In the genomic region with DNA sequence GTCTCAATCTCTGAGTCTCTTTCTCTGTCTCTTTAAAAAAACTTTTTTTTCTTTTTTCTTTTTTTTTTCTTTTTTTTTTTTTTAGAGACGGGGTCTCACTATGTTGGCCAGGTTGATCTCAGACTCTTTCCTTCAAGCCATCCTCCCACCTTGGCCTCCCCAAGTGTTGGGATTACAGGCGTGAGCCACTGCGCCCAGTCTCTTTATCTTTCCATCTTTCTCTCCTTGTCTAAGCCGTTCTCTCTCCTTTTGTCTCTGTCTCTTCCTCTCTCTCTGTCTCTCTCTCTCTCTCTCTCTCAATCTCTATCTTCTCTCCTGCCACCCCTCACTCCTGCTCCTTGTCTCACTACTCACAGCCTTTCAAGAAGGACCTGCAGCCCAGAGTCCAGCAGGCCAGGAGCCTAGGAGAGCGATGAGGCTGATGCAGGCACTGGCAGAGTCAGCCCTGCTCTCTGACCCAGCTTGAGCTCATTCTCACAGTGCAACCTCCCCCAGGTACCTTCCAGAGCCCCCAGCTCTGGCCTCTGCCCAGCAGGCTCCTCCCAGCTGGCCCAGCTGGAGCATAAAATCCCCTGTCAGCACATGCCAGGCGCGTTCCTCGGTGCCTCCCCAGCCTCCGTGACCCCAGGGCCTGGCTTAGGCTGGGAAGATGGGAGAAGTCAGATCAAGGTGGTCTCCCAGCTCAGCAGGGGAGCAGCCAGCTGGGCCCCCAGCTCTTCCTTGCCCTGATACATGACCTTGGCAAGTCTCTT, we compare ENCODE assay signal across 22 cellular contexts. TPM values are rescaled to one million over a fixed set of nuclear protein-coding genes. Genes with fewer than 3 reads are reported as not detected.
A peak's percentile ranks its signal among the peaks of the same experiment; 100 is the strongest.
DNase-seq lines count a peak whose midpoint lies in the region; ATAC-seq, FAIRE-seq and TF ChIP-seq lines count a peak whose summit lies in the region.
"Had no signal": no experiment of that assay in that cellular context is flagged by ENCODE, and none has a peak within 500 bp of the region (broad histone marks: within the 10 kb centered on the region; RNA-seq: fewer than 3 reads in every experiment).

A gene with protein sequence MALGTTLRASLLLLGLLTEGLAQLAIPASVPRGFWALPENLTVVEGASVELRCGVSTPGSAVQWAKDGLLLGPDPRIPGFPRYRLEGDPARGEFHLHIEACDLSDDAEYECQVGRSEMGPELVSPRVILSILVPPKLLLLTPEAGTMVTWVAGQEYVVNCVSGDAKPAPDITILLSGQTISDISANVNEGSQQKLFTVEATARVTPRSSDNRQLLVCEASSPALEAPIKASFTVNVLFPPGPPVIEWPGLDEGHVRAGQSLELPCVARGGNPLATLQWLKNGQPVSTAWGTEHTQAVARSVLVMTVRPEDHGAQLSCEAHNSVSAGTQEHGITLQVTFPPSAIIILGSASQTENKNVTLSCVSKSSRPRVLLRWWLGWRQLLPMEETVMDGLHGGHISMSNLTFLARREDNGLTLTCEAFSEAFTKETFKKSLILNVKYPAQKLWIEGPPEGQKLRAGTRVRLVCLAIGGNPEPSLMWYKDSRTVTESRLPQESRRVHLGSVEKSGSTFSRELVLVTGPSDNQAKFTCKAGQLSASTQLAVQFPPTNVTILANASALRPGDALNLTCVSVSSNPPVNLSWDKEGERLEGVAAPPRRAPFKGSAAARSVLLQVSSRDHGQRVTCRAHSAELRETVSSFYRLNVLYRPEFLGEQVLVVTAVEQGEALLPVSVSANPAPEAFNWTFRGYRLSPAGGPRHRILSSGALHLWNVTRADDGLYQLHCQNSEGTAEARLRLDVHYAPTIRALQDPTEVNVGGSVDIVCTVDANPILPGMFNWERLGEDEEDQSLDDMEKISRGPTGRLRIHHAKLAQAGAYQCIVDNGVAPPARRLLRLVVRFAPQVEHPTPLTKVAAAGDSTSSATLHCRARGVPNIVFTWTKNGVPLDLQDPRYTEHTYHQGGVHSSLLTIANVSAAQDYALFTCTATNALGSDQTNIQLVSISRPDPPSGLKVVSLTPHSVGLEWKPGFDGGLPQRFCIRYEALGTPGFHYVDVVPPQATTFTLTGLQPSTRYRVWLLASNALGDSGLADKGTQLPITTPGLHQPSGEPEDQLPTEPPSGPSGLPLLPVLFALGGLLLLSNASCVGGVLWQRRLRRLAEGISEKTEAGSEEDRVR (N-terminal part only) (minus strand): TSS at position 476 of the 752 bp plus-strand sequence. CDS start 667 bp downstream, outside the sequence.

- 72% methylated on average over 9 of the region's 9 CpGs for WGBS in A549 (ENCODE audit: missing lambda C conversion rate)
- WGBS in H9 (ENCODE audit: extremely low coverage, insufficient read length, low lambda C conversion rate): no CpG with 5 or more reads among the region's 9 CpGs
- WGBS in GM12878 (ENCODE audit: insufficient coverage, insufficient replicate concordance, low lambda C conversion rate, missing lambda C conversion rate): 59% methylated on average over 8 of the region's 9 CpGs
- no CpG with 5 or more reads among the region's 9 CpGs for WGBS in mesendoderm (ENCODE audit: extremely low coverage, insufficient coverage, low lambda C conversion rate)

- H2AK5ac ChIP-seq in H9 (ENCODE audit: insufficient read length, low read length): no peak within 1 kb of the TSS
- H2AK5ac ChIP-seq in mesendoderm (ENCODE audit: low read length): no peak within 1 kb of the TSS

- TF ChIP-seq EP300 in A549 (IDR thresholded peaks at IDR 0.05): no peak
- TF ChIP-seq EP300 in GM12878 (IDR thresholded peaks at IDR 0.05; ENCODE audit: borderline replicate concordance in 1 of 2, control insufficient read depth in 1 of 2, low read depth in 2 of 2, low read length in 2 of 2): no peak

- FAIRE-seq in A549 (lab: Jason Lieb, UNC) (no peak), GM12878 (lab: Jason Lieb, UNC) (no peak)
- FAIRE-seq: islet of Langerhans had no signal

- peaks cover 17% of the 10 kb centered on the region for H3K23me2 ChIP-seq in H9 (ENCODE audit: insufficient read length, low read depth, low read length, poor library complexity, severe bottlenecking)

- H2AFZ ChIP-seq in H9 (ENCODE audit: low read length) (no peak within 1 kb of the TSS), GM12878 (ENCODE audit: control insufficient read depth, low read depth, low read length) (0 out of 2 replicates have a peak within 1 kb of the TSS, but pooled peaks have one; percentile 17)
- H2AFZ ChIP-seq: PC-9 had no signal

- H3K9me3 ChIP-seq in A549 (no peaks in the 10 kb centered on the region), H9 (ENCODE audit: control insufficient read depth, low read depth, low read length) (no peaks in the 10 kb centered on the region), GM12878 (replicated peaks; ENCODE audit: control insufficient read depth, insufficient read depth, low read length) (no peaks in the 10 kb centered on the region)
- H3K9me3 ChIP-seq: ascending aorta, SJCRH30, suprapubic skin had no signal

- peaks cover 74% of the 10 kb centered on the region for H3K27me3 Mint-ChIP-seq in H9 (ENCODE audit: low read depth)

- H3K18ac ChIP-seq in H9 (ENCODE audit: insufficient read length, low read depth, low read length) (peak within 1 kb of the TSS; percentile 58), mesendoderm (ENCODE audit: low read length) (no peak within 1 kb of the TSS)

- H3K4me2 ChIP-seq in A549: no peak within 1 kb of the TSS
- no peak within 1 kb of the TSS for H3K4me2 ChIP-seq in H9 (ENCODE audit: insufficient read depth, insufficient read length, low read length)
- no peak within 1 kb of the TSS for H3K4me2 ChIP-seq in GM12878 (ENCODE audit: control insufficient read depth, insufficient read depth)
- no peak within 1 kb of the TSS for H3K4me2 ChIP-seq in mesendoderm (ENCODE audit: low read length)
- H3K4me2 ChIP-seq: PC-9 had no signal

- H2BK120ac ChIP-seq in H9 (ENCODE audit: low read depth, low read length, poor library complexity, severe bottlenecking) (no peak within 1 kb of the TSS), mesendoderm (ENCODE audit: low read depth, low read length) (no peak within 1 kb of the TSS)

- no peak within 1 kb of the TSS for H3K4ac ChIP-seq in H9 (ENCODE audit: low read depth, low read length)
- H3K4ac ChIP-seq in mesendoderm (ENCODE audit: low read depth, low read length): no peak within 1 kb of the TSS

- peaks cover 3% of the 10 kb centered on the region for H4K20me1 ChIP-seq in H9 (ENCODE audit: control insufficient read depth, insufficient read depth, insufficient read length)
- no peaks in the 10 kb centered on the region for H4K20me1 ChIP-seq in GM12878 (ENCODE audit: control insufficient read depth, insufficient read depth)

- no peak within 1 kb of the TSS for H3T11ph ChIP-seq in H9 (ENCODE audit: low read length)

- no peak for TF ChIP-seq RAD21 in A549 (conservative IDR thresholded peaks at IDR 0.05 in 1 of 2, IDR thresholded peaks at IDR 0.05 in 1 of 2)
- no peak for TF ChIP-seq RAD21 in GM12878 (IDR thresholded peaks at IDR 0.05; ENCODE audit: insufficient read depth, low read depth, low read length)

- H3K4me3 Mint-ChIP-seq in H9: peak within 1 kb of the TSS in 1 of 2 experiments; percentile 12; a peak in 1 of 5 replicates
- H3K4me3 Mint-ChIP-seq: CD4-positive, alpha-beta T cell; naive thymus-derived CD4-positive, alpha-beta T cell had no signal

- H4K8ac ChIP-seq in H9 (replicated peaks; ENCODE audit: insufficient read length, low read depth, low read length) (no peak within 1 kb of the TSS), mesendoderm (ENCODE audit: low read depth, low read length) (no peak within 1 kb of the TSS)

- no peak within 1 kb of the TSS for H2BK20ac ChIP-seq in H9 (ENCODE audit: low read depth, low read length, poor library complexity, severe bottlenecking)

- no peaks in the 10 kb centered on the region for H3K36me3 Mint-ChIP-seq in H9 (ENCODE audit: insufficient read depth in 1 of 3, low read depth in 3 of 3)

- DNase-seq in A549 (ENCODE audit: low read depth in 1 of 2, low spot score in 1 of 2) (no peak), H9 (no peak), GM12878 (ENCODE audit: low read depth, low spot score) (no peak), mesendoderm (no peak), T1000 (lab: John Stamatoyannopoulos, UW) (no peak)
- no peak for DNase-seq in stimulated activated CD4-positive, alpha-beta T cell treated with anti-CD3 and anti-CD28 coated beads, Interleukin-4, amount 100 ng/mL, for 1 hour
- DNase-seq: activated T-cell treated with anti-CD3 and anti-CD28 coated beads for 4 hours; CD4-positive, alpha-beta T cell; DMS53; effector memory CD4-positive, alpha-beta T cell; mammary epithelial cell; naive thymus-derived CD4-positive, alpha-beta T cell; NCI-H2081; PC-9; SJCRH30 had no signal

- H3K4me1 ChIP-seq in A549 (peaks cover 11% of the 10 kb centered on the region; the same call in 2 of the 3 replicates), H9 (ENCODE audit: insufficient read depth, low read length) (no peaks in the 10 kb centered on the region; the same call in 1 of the 2 replicates), GM12878 (ENCODE audit: control insufficient read depth, insufficient read depth, low read length) (peaks cover 3% of the 10 kb centered on the region; the same call in 1 of the 2 replicates), mesendoderm (ENCODE audit: control insufficient read depth, low read depth, low read length) (no peaks in the 10 kb centered on the region)
- H3K4me1 ChIP-seq: SJCRH30 had no signal

- POLR2A ChIA-PET in A549 (lab: Yijun Ruan, JAX): no interaction called here
- POLR2A ChIA-PET in GM12878 (lab: Charles Lee): no interaction called here

- no peak within 1 kb of the TSS for H3K27ac Mint-ChIP-seq in H9
- H3K27ac Mint-ChIP-seq: CD4-positive, alpha-beta T cell had no signal

- H3K27me3 ChIP-seq in H9 (ENCODE audit: insufficient read depth, low read length) (peaks cover 2% of the 10 kb centered on the region; the same call in 1 of the 2 replicates), GM12878 (replicated peaks in 1 of 2; ENCODE audit: control insufficient read depth in 2 of 2, insufficient read depth in 2 of 2, low read length in 1 of 2) (peaks cover 8 to 10% of the 10 kb centered on the region in 2 experiments; a peak in 3 of 4 replicates), mesendoderm (ENCODE audit: insufficient read depth, low read length, poor library complexity) (peaks cover 7% of the 10 kb centered on the region)

- H3K79me2 ChIP-seq in H9 (ENCODE audit: insufficient read depth, low read length) (no peaks in the 10 kb centered on the region), GM12878 (ENCODE audit: control insufficient read depth, insufficient read depth, low read length) (no peaks in the 10 kb centered on the region), mesendoderm (ENCODE audit: control insufficient read depth, insufficient read depth, low read length) (no peaks in the 10 kb centered on the region)

- H2BK12ac ChIP-seq in H9 (ENCODE audit: insufficient read length, low read depth, low read length): no peak within 1 kb of the TSS

- no peaks in the 10 kb centered on the region for H3K36me3 ChIP-seq in GM12878 (ENCODE audit: control insufficient read depth in 2 of 2, insufficient read depth in 2 of 2, low read length in 1 of 2)
- no peaks in the 10 kb centered on the region for H3K36me3 ChIP-seq in mesendoderm (ENCODE audit: control insufficient read depth, insufficient read depth, low read length)
- H3K36me3 ChIP-seq: ascending aorta, SJCRH30, suprapubic skin had no signal

- H3K23ac ChIP-seq in H9 (ENCODE audit: insufficient read length, low read depth, low read length): no peak within 1 kb of the TSS
- no peak within 1 kb of the TSS for H3K23ac ChIP-seq in mesendoderm (ENCODE audit: low read length)

- CTCF ChIA-PET in A549 (lab: Yijun Ruan, JAX) (interaction anchor here (0.6 to 1.9 kb wide), 2 partner anchors 28 to 250 kb away, joined by 3 to 6 read pairs; no protein-coding TSS in a partner anchor), GM12878 (lab: Yijun Ruan, JAX) (no interaction called here)

- no peak for TF ChIP-seq CTCF in A549 (IDR thresholded peaks at IDR 0.05)
- no peak for TF ChIP-seq CTCF in H9 (conservative IDR thresholded peaks at IDR 0.05)
- no peak for TF ChIP-seq CTCF in GM12878 (IDR thresholded peaks at IDR 0.05 in 2 of 3, conservative IDR thresholded peaks at IDR 0.05 in 1 of 3; ENCODE audit: control insufficient read depth in 2 of 3, extremely low read depth in 1 of 3, insufficient read depth in 1 of 3, low read depth in 3 of 3, low read length in 3 of 3)

- in situ Hi-C loops in GM12878 (cut with MboI): no loop called here

- H3K56ac ChIP-seq in H9 (ENCODE audit: insufficient read length, low read depth, low read length): no peak within 1 kb of the TSS
- peak within 1 kb of the TSS; percentile 2 for H3K56ac ChIP-seq in mesendoderm (ENCODE audit: low read length)

- ATAC-seq in A549 (no peak), GM12878 (no peak), GM21360 (IDR thresholded peaks at IDR 0.05; ENCODE audit: unreplicated experiment) (no peak), GM21515 (IDR thresholded peaks at IDR 0.05; ENCODE audit: unreplicated experiment) (no peak)

- SMC1A ChIA-PET in GM12878 (lab: Charles Lee; ENCODE audit: uncharacterized antibody, unreplicated experiment): no interaction called here

- no peak within 1 kb of the TSS for H3K14ac ChIP-seq in H9 (ENCODE audit: insufficient read depth, low read length)

- H3K27ac ChIP-seq in A549: no peak within 1 kb of the TSS
- no peak within 1 kb of the TSS for H3K27ac ChIP-seq in H9 (ENCODE audit: insufficient read length, low read depth, low read length)
- no peak within 1 kb of the TSS for H3K27ac ChIP-seq in GM12878 (ENCODE audit: control insufficient read depth, insufficient read depth)
- H3K27ac ChIP-seq in mesendoderm (ENCODE audit: low read depth, low read length): no peak within 1 kb of the TSS
- H3K27ac ChIP-seq: ascending aorta, PC-9, SJCRH30, suprapubic skin had no signal

- TF ChIP-seq POLR2A in A549 (IDR thresholded peaks at IDR 0.05; ENCODE audit: low read length) (no peak), GM12878 (IDR thresholded peaks at IDR 0.05; ENCODE audit: low read depth, low read length) (no peak)

- H3K4me3 ChIP-seq in A549 (no peak within 1 kb of the TSS), GM12878 (no peak within 1 kb of the TSS), mesendoderm (ENCODE audit: low read length) (no peak within 1 kb of the TSS)
- H3K4me3 ChIP-seq: ascending aorta, PC-9, SJCRH30, suprapubic skin had no signal

- no peaks in the 10 kb centered on the region; a peak in 1 of 5 replicates for H3K9me3 Mint-ChIP-seq in H9
- H3K9me3 Mint-ChIP-seq: CD4-positive, alpha-beta T cell had no signal

- H4K5ac ChIP-seq in H9 (ENCODE audit: insufficient read length, low read depth, low read length): no peak within 1 kb of the TSS
- no peak within 1 kb of the TSS for H4K5ac ChIP-seq in mesendoderm (ENCODE audit: low read length)

- intact Hi-C loops in GM12878 (cut with micrococcal nuclease; ENCODE audit: unreplicated experiment): no loop called here

- BruUV-seq in GM12878 (replicated peaks; lab: Mats Ljungman, UMichigan): no TSS peak

- RAD21 ChIA-PET in GM12878 (lab: Charles Lee; ENCODE audit: unreplicated experiment): interaction anchor here (1.1 kb wide), 1 partner anchor 17 kb away, joined by 3 read pairs; no protein-coding TSS in a partner anchor

- H2BK5ac ChIP-seq in H9 (ENCODE audit: insufficient read length, low read length) (no peak within 1 kb of the TSS), mesendoderm (ENCODE audit: low read length) (no peak within 1 kb of the TSS)

- H4K91ac ChIP-seq in H9 (ENCODE audit: insufficient read length, low read depth, low read length): no peak within 1 kb of the TSS

- peaks cover 14 to 34% of the 10 kb centered on the region in 2 experiments for H3K4me1 Mint-ChIP-seq in H9

- H2BK15ac ChIP-seq in H9 (ENCODE audit: low read depth, low read length): no peak within 1 kb of the TSS
- H2BK15ac ChIP-seq in mesendoderm (replicated peaks; ENCODE audit: low read depth): no peak within 1 kb of the TSS

- H3K9ac ChIP-seq in H9 (ENCODE audit: extremely low read depth, insufficient read length, low read length) (no peak within 1 kb of the TSS), GM12878 (ENCODE audit: control insufficient read depth, insufficient read depth, low read length) (no peak within 1 kb of the TSS), mesendoderm (ENCODE audit: low read length) (no peak within 1 kb of the TSS)

- H3K79me1 ChIP-seq in H9 (ENCODE audit: insufficient read depth, low read depth, low read length, poor library complexity, severe bottlenecking) (no peaks in the 10 kb centered on the region), mesendoderm (ENCODE audit: low read length) (no peaks in the 10 kb centered on the region)

RNA-seq across cellular contexts. Expression of the gene that starts here (rescaled TPM):
- polyA plus RNA-seq in A549 (2011; rRNA removed) (0.27 and 0.30 TPM in 2 replicates), A549 (2017; fragmentation: RNase III; extraction: RNeasy Plus Mini Kit Qiagen cat#74134 plus additional on column Dnase treatment) (0.16 to 0.27 TPM (median 0.21 TPM) in 3 replicates), GM12878 (2011; rRNA removed) (not detected in 2 replicates), GM12878 (2014; fragmentation: Illumina TruSeq; extraction: Trizol) (not detected in 2 replicates), GM12878 (2014; fragmentation: Nextera tagmentation; extraction: Ambion mirVana) (not detected), GM12878 (2014; rRNA removed) (not detected in 2 replicates), GM12878 (2016; fragmentation: Nextera tagmentation; extraction: Ambion mirVana) (not detected)
- polyA plus RNA-seq in A549 (2012; cell fraction: cytosol; rRNA removed): 0.04 and 0.10 TPM in 2 replicates
- 0.22 and 0.26 TPM in 2 replicates for polyA plus RNA-seq in A549 (2012; cell fraction: nucleus; rRNA removed)
- polyA minus RNA-seq in A549 (2011; rRNA and poly(A)+ RNA removed): 0.05 and 0.37 TPM in 2 replicates
- total RNA-seq in H9 (2021) (0.83 and 1.1 TPM in 2 replicates), GM12878 (2014; rRNA removed) (not detected in 2 replicates), GM12878 (2014; rRNA removed; fragmentation: Illumina TruSeq; extraction: Trizol) (not detected in 2 replicates), GM12878 (2021) (not detected in 2 replicates)
- not detected in 2 replicates for total RNA-seq in GM12878 (2013; cell fraction: nucleolus; rRNA removed)
- not detected for polyA plus RNA-seq in GM12878 (2011; ENCODE audit: low read depth)
- not detected in 2 replicates for polyA plus RNA-seq in GM12878 (2011; cell fraction: cytosol; rRNA removed)
- 0.09 TPM in 1 of 2 replicates, not detected in the other for polyA plus RNA-seq in GM12878 (2011; cell fraction: nucleus; rRNA removed)
- not detected in 2 replicates for polyA plus RNA-seq in GM12878 (2012)
- polyA minus RNA-seq in GM12878 (2011; rRNA and poly(A)+ RNA removed): not detected in 2 replicates
- polyA minus RNA-seq in GM12878 (2011; cell fraction: cytosol; rRNA and poly(A)+ RNA removed): not detected in 2 replicates
- polyA minus RNA-seq in GM12878 (2011; cell fraction: nucleus; rRNA and poly(A)+ RNA removed): not detected in 2 replicates
- 0.06 TPM for polyA plus RNA-seq in mesendoderm (2013, experiment 1 of 2)
- polyA plus RNA-seq in mesendoderm (2013, experiment 2 of 2): 0.18 TPM
- total RNA-seq: ascending aorta; CD4-positive, alpha-beta T cell; chondrocyte; mammary epithelial cell; PC-9; SJCRH30; suprapubic skin; T-helper 1 cell treated with Interleukin-12 subunit alpha and Interleukin-12 subunit beta and Interleukin-4 antibody, amounts not matched to agents 30 ng/mL and 1 ng/mL, for 36 hours had no signal
- polyA plus RNA-seq: mammary epithelial cell; naive thymus-derived CD4-positive, alpha-beta T cell had no signal
